ENCODE assay signal across 26 cellular contexts in genomic region chr11:47340010-47340409, GRCh38. TPM values are rescaled to one million over a fixed set of nuclear protein-coding genes. Genes with fewer than 3 reads are reported as not detected.
"Had no signal": no experiment of that assay in that cellular context is flagged by ENCODE, and none has a peak within 500 bp of the region (broad histone marks: within the 10 kb centered on the region; RNA-seq: fewer than 3 reads in every experiment).

No MANE protein-coding gene starts in this region.

- H3K4me1 ChIP-seq: esophagus muscularis mucosa, gastrocnemius medialis, psoas muscle, sigmoid colon, suprapubic skin, thyroid gland, uterus had no signal

- H3K4me3 ChIP-seq: esophagus muscularis mucosa, gastrocnemius medialis, hepatocyte, psoas muscle, sigmoid colon, skin epidermis, suprapubic skin, thyroid gland, uterus had no signal

- H3K36me3 Mint-ChIP-seq: natural killer cell, type B pancreatic cell had no signal

- H3K79me2 ChIP-seq: hepatocyte had no signal

- H3K9me3 ChIP-seq: esophagus muscularis mucosa, gastrocnemius medialis, psoas muscle, sigmoid colon, suprapubic skin, thyroid gland, uterus had no signal

- DNase-seq: effector memory CD4-positive, alpha-beta T cell; gastrocnemius medialis; left colon; natural killer cell; occipital lobe; psoas muscle; retina; sigmoid colon; stimulated activated CD4-positive, alpha-beta T cell treated with anti-CD3 and anti-CD28 coated beads, Interleukin-2, amount 100 ng/mL, for 24 hours; stimulated activated CD4-positive, alpha-beta T cell treated with anti-CD3 and anti-CD28 coated beads, Interleukin-4, amount 100 ng/mL, for 4 hours; stimulated activated naive CD4-positive, alpha-beta T cell; thyroid gland; uterus had no signal

- H3K4me2 ChIP-seq: hepatocyte had no signal

- H3K4me1 Mint-ChIP-seq: natural killer cell had no signal

- H3K27me3 ChIP-seq: esophagus muscularis mucosa, gastrocnemius medialis, hepatocyte, sigmoid colon, suprapubic skin, thyroid gland, uterus had no signal

- H3K27me3 Mint-ChIP-seq: type B pancreatic cell had no signal

- H2AFZ ChIP-seq: hepatocyte had no signal

- H3K4me3 Mint-ChIP-seq: natural killer cell, neural crest cell, type B pancreatic cell had no signal

- FAIRE-seq: endometrium had no signal

- H3K9me3 Mint-ChIP-seq: natural killer cell, neural crest cell, type B pancreatic cell had no signal

- H3K27ac ChIP-seq: epithelial cell of prostate, esophagus muscularis mucosa, gastrocnemius medialis, hepatocyte, psoas muscle, sigmoid colon, skin epidermis, suprapubic skin, thyroid gland, uterus had no signal

- H3K36me3 ChIP-seq: gastrocnemius medialis, sigmoid colon, suprapubic skin, thyroid gland, uterus had no signal

- H3K27ac Mint-ChIP-seq: natural killer cell, type B pancreatic cell had no signal

- ATAC-seq: gastrocnemius medialis, left colon, psoas muscle had no signal

RNA-seq across cellular contexts. Expression of gene MYBPC3, which starts 12.5 kb away (rescaled TPM):
- total RNA-seq: fibroblast of villous mesenchyme, kidney epithelial cell, left colon, lower leg skin, mucosa of gallbladder, myocyte, neural crest cell, occipital lobe, sigmoid colon, thyroid gland had no signal

RNA-seq across cellular contexts. Expression of gene SPI1, which starts 38.3 kb away (rescaled TPM):
- total RNA-seq: fibroblast of villous mesenchyme, kidney epithelial cell, myocyte, neural crest cell had no signal
